In the genomic region with DNA sequence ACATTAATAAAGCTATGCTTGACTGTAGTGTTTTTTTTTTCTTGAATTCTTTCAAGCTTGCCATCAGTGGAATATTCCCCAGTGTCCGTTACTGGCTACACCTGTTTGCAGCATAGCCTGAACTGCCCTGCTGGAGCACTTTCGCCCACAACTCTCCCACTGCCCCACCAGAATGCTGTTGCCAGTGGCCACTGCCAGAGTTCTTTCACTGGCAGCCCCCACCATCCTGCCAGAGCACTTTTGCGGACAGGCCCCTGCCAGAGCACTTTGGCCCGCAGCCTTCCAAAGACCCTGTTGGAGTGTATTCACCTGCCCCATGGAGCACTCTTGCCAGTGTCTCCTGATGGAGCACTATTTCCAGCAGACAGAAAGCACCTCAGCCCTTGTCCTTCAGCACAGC, we compare ENCODE assay signal across 11 cellular contexts.
"Had no signal": no experiment of that assay in that cellular context is flagged by ENCODE, and none has a peak within 500 bp of the region (broad histone marks: within the 10 kb centered on the region; RNA-seq: fewer than 3 reads in every experiment).

No MANE protein-coding gene starts in this region.

- H3K27ac ChIP-seq: GM23248 had no signal

- ATAC-seq: GM23338, HCT116 had no signal

- H3K4me1 ChIP-seq: HAP-1 had no signal

- H3K9me3 ChIP-seq: HAP-1 had no signal

- H3K9ac ChIP-seq: GM23248 had no signal

- H2AFZ ChIP-seq: GM23248, GM23338 had no signal

- H3K4me2 ChIP-seq: GM23338 had no signal

- H3K4me3 ChIP-seq: GM23248, GM23338, HAP-1 had no signal

- FAIRE-seq: H1, H54 had no signal

- DNase-seq: GM23248, GOT3, H7, H9, HCEC 1CT, HFFc6 had no signal

- H3K36me3 ChIP-seq: HAP-1 had no signal
